In the genomic region with DNA sequence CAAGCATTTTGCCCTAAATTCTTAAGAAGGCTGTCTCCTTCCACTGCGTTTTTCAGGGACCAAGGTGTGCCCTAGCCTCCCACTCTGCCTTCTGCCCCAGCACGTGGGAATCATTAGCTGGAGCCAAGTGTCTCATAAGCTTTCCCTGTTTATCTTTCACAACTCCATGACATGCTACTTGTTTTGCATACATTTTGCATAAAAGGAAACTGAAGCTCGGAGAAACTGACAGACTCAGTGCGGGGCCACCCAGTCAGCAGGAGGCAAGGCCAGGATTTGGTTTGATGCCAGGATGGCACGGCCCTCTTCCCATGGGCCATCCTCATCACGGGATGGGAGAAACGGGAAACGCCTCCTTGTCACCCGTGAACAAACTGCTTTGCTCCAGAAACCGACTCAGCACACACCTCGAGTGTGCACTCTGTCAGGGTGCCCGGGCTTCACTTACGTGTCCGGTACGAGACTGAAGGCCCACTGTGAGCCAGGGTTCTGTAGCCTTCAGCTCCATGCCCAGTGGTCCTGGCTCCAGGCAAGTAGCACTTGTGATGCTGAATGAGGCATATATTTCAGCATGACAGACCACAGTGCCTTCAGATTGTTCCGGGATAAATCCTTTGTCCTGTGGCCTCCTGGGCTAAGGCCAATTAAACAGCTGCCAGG, we compare ENCODE assay signal across 8 cellular contexts. TPM values are rescaled to one million over a fixed set of nuclear protein-coding genes. Genes with fewer than 3 reads are reported as not detected.
DNase-seq lines count a peak whose midpoint lies in the region; ATAC-seq and TF ChIP-seq lines count a peak whose summit lies in the region.

No MANE protein-coding gene starts in this region.

- no peak overlapping the region for H3K23ac ChIP-seq in trophoblast cell (ENCODE audit: low read length)

- no peak for TF ChIP-seq POLR2A in NB4 (IDR thresholded peaks at IDR 0.05; ENCODE audit: extremely low read depth, insufficient read length)

- no peak overlapping the region for H3K4me2 ChIP-seq in trophoblast cell (ENCODE audit: low read length)
- H3K4me2 ChIP-seq in Karpas-422 (ENCODE audit: low read depth, low read length, poor library complexity, severe bottlenecking): no peak overlapping the region

- no peak overlapping the region for H3K9ac ChIP-seq in trophoblast cell (ENCODE audit: low read length)
- H3K9ac ChIP-seq in Karpas-422 (ENCODE audit: low read length): no peak overlapping the region

- no peaks in the 10 kb centered on the region for H3K9me2 ChIP-seq in Karpas-422 (replicated peaks; ENCODE audit: insufficient read depth, low read length)

- H3K4me3 Mint-ChIP-seq in T-cell: no peak overlapping the region

- H4K91ac ChIP-seq in trophoblast cell (ENCODE audit: low read depth, low read length): peak overlapping the region; percentile 54

- POLR2A ChIA-PET in T-cell (lab: Charles Lee): no interaction called here

- peaks cover 36% of the 10 kb centered on the region for H3K79me1 ChIP-seq in trophoblast cell (ENCODE audit: low read length)

- H3K18ac ChIP-seq in trophoblast cell (ENCODE audit: low read length): peak overlapping the region; percentile 17

- no peak overlapping the region for H3K27ac Mint-ChIP-seq in T-cell

- H4K8ac ChIP-seq in trophoblast cell (ENCODE audit: low read depth, low read length): peak overlapping the region; percentile 4

- no peak overlapping the region for H4K12ac ChIP-seq in trophoblast cell (ENCODE audit: low read depth, low read length)

- H3K27me3 ChIP-seq in trophoblast cell (ENCODE audit: insufficient read depth, low read length) (no peaks in the 10 kb centered on the region), Karpas-422 (ENCODE audit: low read length) (no peaks in the 10 kb centered on the region)

- CTCF ChIA-PET in T-cell (lab: Charles Lee): interaction anchor here in 1 of 2 donors (0.6 to 0.7 kb wide), 2 partner anchors 80 to 417 kb away, joined by 3 read pairs; no protein-coding TSS in a partner anchor

- DNase-seq in DMS79 treated with DMSO at 0.1 percent for 48 hours (lab: John Stamatoyannopoulos, UW) (peak; percentile 87), NB4 (ENCODE audit: low read depth) (peak; percentile 47), trophoblast cell (peak in 1 of 2 donors; percentile 40), Karpas-422 (no peak), T-cell (no peak), OCI-M2 (lab: John Stamatoyannopoulos, UW; ENCODE audit: unreplicated experiment) (no peak), occipital lobe (lab: John Stamatoyannopoulos, UW) (no peak)

- no peaks in the 10 kb centered on the region for H4K20me1 ChIP-seq in Karpas-422 (ENCODE audit: insufficient read depth, low read depth, low read length)

- H2AK5ac ChIP-seq in trophoblast cell (ENCODE audit: low read length): peak overlapping the region; percentile 16

- peaks cover 5 to 21% (median 11%) of the 10 kb centered on the region in 3 donors for H3K9me3 Mint-ChIP-seq in T-cell

- peak overlapping the region; percentile 42 for H3K4me3 ChIP-seq in NB4 (ENCODE audit: low read depth, low read length)
- H3K4me3 ChIP-seq in trophoblast cell (ENCODE audit: low read depth, low read length): no peak overlapping the region
- no peak overlapping the region for H3K4me3 ChIP-seq in Karpas-422 (ENCODE audit: low read length)

- H2AFZ ChIP-seq in trophoblast cell (ENCODE audit: insufficient read depth, low read length, poor library complexity) (no peak overlapping the region), Karpas-422 (ENCODE audit: low read length) (no peak overlapping the region)

- TF ChIP-seq CTCF in NB4 (IDR thresholded peaks at IDR 0.05; ENCODE audit: low read depth, low read length): no peak

- H3K9me3 ChIP-seq in trophoblast cell (ENCODE audit: insufficient read depth, low read depth, low read length) (no peaks in the 10 kb centered on the region), Karpas-422 (ENCODE audit: low read length) (no peaks in the 10 kb centered on the region)

- H3K79me2 ChIP-seq in trophoblast cell (ENCODE audit: control insufficient read depth, insufficient read depth, low read length, poor library complexity) (peaks cover 1% of the 10 kb centered on the region), Karpas-422 (ENCODE audit: low read length) (no peaks in the 10 kb centered on the region)

- peaks cover 0 to 4% (median 4%) of the 10 kb centered on the region in 3 donors for H3K4me1 Mint-ChIP-seq in T-cell

- no CpG with 5 or more reads among the region's 16 CpGs for WGBS in trophoblast cell (ENCODE audit: extremely low coverage, insufficient coverage, insufficient read length)

- peaks cover 15 to 26% of the 10 kb centered on the region in 2 donors for H3K27me3 Mint-ChIP-seq in T-cell

- peaks cover 9% of the 10 kb centered on the region for H3K36me3 Mint-ChIP-seq in T-cell

- no peaks in the 10 kb centered on the region for H3K36me3 ChIP-seq in trophoblast cell (ENCODE audit: control insufficient read depth in 1 of 2, insufficient read depth in 2 of 2, low read length in 2 of 2)
- H3K36me3 ChIP-seq in Karpas-422 (ENCODE audit: insufficient read depth, low read length): no peaks in the 10 kb centered on the region

- H2BK5ac ChIP-seq in trophoblast cell (ENCODE audit: low read depth, low read length, poor library complexity): peak overlapping the region; percentile 5

- peak overlapping the region; percentile 2 for H3K4ac ChIP-seq in trophoblast cell (ENCODE audit: low read depth, low read length)

- peak; percentile 47 for ATAC-seq in esophagus mucosa
- no peak for ATAC-seq in T-cell (replicated peaks in 1 of 4)

- H2BK120ac ChIP-seq in trophoblast cell (ENCODE audit: insufficient read depth, low read length, poor library complexity): peak overlapping the region; percentile 9

- peak overlapping the region; percentile 10 for H3K14ac ChIP-seq in trophoblast cell (ENCODE audit: low read length)

- H3K4me1 ChIP-seq in trophoblast cell (ENCODE audit: control insufficient read depth in 1 of 2, insufficient read depth in 2 of 2, low read length in 2 of 2) (peaks cover 29 to 57% of the 10 kb centered on the region in 2 experiments), Karpas-422 (ENCODE audit: low read length) (no peaks in the 10 kb centered on the region)

- peak overlapping the region; percentile 29 for H2BK12ac ChIP-seq in trophoblast cell (ENCODE audit: low read length)

- H3K27ac ChIP-seq in trophoblast cell (ENCODE audit: low read depth, low read length) (peak overlapping the region; percentile 95), Karpas-422 (ENCODE audit: low read length) (no peak overlapping the region)

RNA-seq across cellular contexts. Expression of gene CEBPA, which starts 9.6 kb away (rescaled TPM):
- total RNA-seq in esophagus mucosa: 18.3 TPM
- polyA plus RNA-seq in trophoblast cell (2013): 148 and 169 TPM in 2 replicates
- not detected in 2 replicates for total RNA-seq in Karpas-422 (2014; rRNA removed; shearing (Covaris generic); ENCODE audit: low replicate concordance)
- total RNA-seq in T-cell: 1 to 10 TPM; 1.1 to 2.1 (median 1.8) TPM
- total RNA-seq in occipital lobe: 2.8 TPM

Comparison
In these comparisons a context has a peak if more than half of its experiments do, and no peak if none do; other contexts are left out.
1. DNase-seq: peak in DMS79 treated with DMSO at 0.1 percent for 48 hours (single experiment) and NB4 (single experiment); none in Karpas-422 (single experiment), T-cell (0 of 34), OCI-M2 (single experiment) and occipital lobe (single experiment).